ENCODE assay signal across 12 cellular contexts in the genomic region with DNA sequence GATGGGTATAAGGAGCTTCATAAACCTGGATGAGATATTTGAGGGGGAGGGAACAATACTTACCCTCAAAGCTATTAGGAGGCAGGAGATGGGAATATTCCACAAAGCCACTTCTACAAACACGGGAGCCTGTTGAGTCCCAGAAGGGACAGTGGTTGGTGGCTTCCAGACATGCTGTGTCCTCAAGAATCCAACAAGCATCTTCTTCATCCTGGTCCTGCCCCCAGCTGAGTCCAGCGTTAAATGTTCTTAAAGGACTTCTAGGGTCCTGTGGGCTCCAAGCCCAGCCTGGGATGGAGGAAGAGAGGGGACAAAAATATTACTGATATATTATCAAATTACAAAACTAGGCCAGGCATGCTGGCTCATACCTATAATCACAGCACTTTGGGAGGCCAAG. TPM values are rescaled to one million over a fixed set of nuclear protein-coding genes. Genes with fewer than 3 reads are reported as not detected.
A peak's percentile ranks its signal among the peaks of the same experiment; 100 is the strongest.
DNase-seq lines count a peak whose midpoint lies in the region; ATAC-seq, FAIRE-seq and TF ChIP-seq lines count a peak whose summit lies in the region.
"Had no signal": no experiment of that assay in that cellular context is flagged by ENCODE, and none has a peak within 500 bp of the region (broad histone marks: within the 10 kb centered on the region; RNA-seq: fewer than 3 reads in every experiment).

No MANE protein-coding gene starts in this region.

- peak overlapping the region; percentile 92 for H3K27ac Mint-ChIP-seq in activated CD8-positive, alpha-beta T cell treated with anti-CD3 and anti-CD28 coated beads for 36 hours

- H2BK120ac ChIP-seq in mesendoderm (ENCODE audit: low read depth, low read length): no peak overlapping the region

- intact Hi-C loops in activated CD8-positive, alpha-beta T cell treated with anti-CD3 and anti-CD28 coated beads for 36 hours (cut with micrococcal nuclease): loop anchor here (5.0 kb wide), 1 partner anchor 75 kb away; a partner anchor contains a TSS
- intact Hi-C loops in colonic mucosa (cut with DNase I) (no loop called here), adrenal gland (cut with DNase I) (no loop called here), esophagus squamous epithelium (cut with DNase I) (no loop called here)

- peaks cover 35% of the 10 kb centered on the region for H3K4me1 Mint-ChIP-seq in activated CD8-positive, alpha-beta T cell treated with anti-CD3 and anti-CD28 coated beads for 36 hours (ENCODE audit: low read depth)

- peaks cover 13% of the 10 kb centered on the region for H3K79me1 ChIP-seq in mesendoderm (ENCODE audit: low read length)

- H3K36me3 ChIP-seq in BLaER1 treated with 17β-estradiol and CSF1 and Interleukin-3, amounts not matched to agents 10 nM and 100 nM: peaks cover 23 to 44% (median 35%) of the 10 kb centered on the region in 11 experiments
- H3K36me3 ChIP-seq in mesendoderm (ENCODE audit: control insufficient read depth, insufficient read depth, low read length) (peaks cover 1% of the 10 kb centered on the region), colonic mucosa (no peaks in the 10 kb centered on the region), adrenal gland (replicated peaks in 1 of 2) (peaks cover 0 to 7% of the 10 kb centered on the region in 2 donors), esophagus squamous epithelium (peaks cover 0 to 28% (median 5%) of the 10 kb centered on the region in 3 donors)

- no peak overlapping the region for H3K4ac ChIP-seq in mesendoderm (ENCODE audit: low read depth, low read length)

- peak overlapping the region in 8 of 11 experiments; percentile 20 to 94 (median 86); a peak in 9 of 22 replicates for H3K27ac ChIP-seq in BLaER1 treated with 17β-estradiol and CSF1 and Interleukin-3, amounts not matched to agents 10 nM and 100 nM
- H3K27ac ChIP-seq in mesendoderm (ENCODE audit: low read depth, low read length): no peak overlapping the region
- no peak overlapping the region for H3K27ac ChIP-seq in colonic mucosa
- H3K27ac ChIP-seq in adrenal gland: no peak overlapping the region
- H3K27ac ChIP-seq in esophagus squamous epithelium: no peak overlapping the region

- no peak overlapping the region for H4K8ac ChIP-seq in mesendoderm (ENCODE audit: low read depth, low read length)

- H3K9me3 Mint-ChIP-seq in activated CD8-positive, alpha-beta T cell treated with anti-CD3 and anti-CD28 coated beads for 36 hours: no peaks in the 10 kb centered on the region

- no peak overlapping the region for H3K56ac ChIP-seq in mesendoderm (ENCODE audit: low read length)

- H3K4me1 ChIP-seq in BLaER1 treated with 17β-estradiol and CSF1 and Interleukin-3, amounts not matched to agents 10 nM and 100 nM: peaks cover 50 to 70% (median 68%) of the 10 kb centered on the region in 10 experiments
- no peaks in the 10 kb centered on the region for H3K4me1 ChIP-seq in mesendoderm (ENCODE audit: control insufficient read depth, low read depth, low read length)
- H3K4me1 ChIP-seq in colonic mucosa: peaks cover 23% of the 10 kb centered on the region
- peaks cover 24 to 53% of the 10 kb centered on the region in 2 donors for H3K4me1 ChIP-seq in adrenal gland (replicated peaks in 1 of 2)
- H3K4me1 ChIP-seq in esophagus squamous epithelium: peaks cover 23 to 72% (median 41%) of the 10 kb centered on the region in 3 donors

- H3K79me2 ChIP-seq in mesendoderm (ENCODE audit: control insufficient read depth, insufficient read depth, low read length): peaks cover 33% of the 10 kb centered on the region

- peaks cover 0 to 57% (median 27%) of the 10 kb centered on the region in 11 experiments; a peak in 19 of 22 replicates for H4K20me1 ChIP-seq in BLaER1 treated with 17β-estradiol and CSF1 and Interleukin-3, amounts not matched to agents 10 nM and 100 nM

- H3K4me2 ChIP-seq in BLaER1 treated with 17β-estradiol and CSF1 and Interleukin-3, amounts not matched to agents 10 nM and 100 nM: peak overlapping the region; percentile 96 to 100 (median 98)
- no peak overlapping the region for H3K4me2 ChIP-seq in mesendoderm (ENCODE audit: low read length)

- no peak overlapping the region for H2BK5ac ChIP-seq in mesendoderm (ENCODE audit: low read length)

- CTCF ChIA-PET in activated CD8-positive, alpha-beta T cell treated with anti-CD3 and anti-CD28 coated beads for 36 hours (lab: Charles Lee): interaction anchor here (0.9 to 3.0 kb wide), 4 partner anchors 13 to 75 kb away, joined by 3 to 11 read pairs (median 6); no protein-coding TSS in a partner anchor

- no peaks in the 10 kb centered on the region for H3K27me3 ChIP-seq in BLaER1 treated with 17β-estradiol and CSF1 and Interleukin-3, amounts not matched to agents 10 nM and 100 nM
- H3K27me3 ChIP-seq in mesendoderm (ENCODE audit: insufficient read depth, low read length, poor library complexity) (no peaks in the 10 kb centered on the region), colonic mucosa (no peaks in the 10 kb centered on the region), adrenal gland (no peaks in the 10 kb centered on the region), esophagus squamous epithelium (no peaks in the 10 kb centered on the region)

- H3K4me3 Mint-ChIP-seq in activated CD8-positive, alpha-beta T cell treated with anti-CD3 and anti-CD28 coated beads for 36 hours: peak overlapping the region; percentile 98

- no peak for DNase-seq in HFF-Myc (ENCODE audit: extremely low read depth, low read depth)
- no peak for DNase-seq in activated CD8-positive, alpha-beta T cell treated with anti-CD3 and anti-CD28 coated beads for 36 hours
- no peak for DNase-seq in mesendoderm
- DNase-seq in colonic mucosa: no peak
- no peak for DNase-seq in adrenal gland
- DNase-seq in urothelium cell line (ENCODE audit: low spot score): no peak
- DNase-seq in esophagus squamous epithelium (lab: John Stamatoyannopoulos, UW): no peak
- DNase-seq: DMS 273 treated with DMSO at 0.1 percent for 48 hours; OCI-M1; stimulated activated CD8-positive, alpha-beta memory T cell treated with anti-CD3 and anti-CD28 coated beads, Interleukin-4, amount 100 ng/mL, for 48 hours had no signal

- no peak overlapping the region for H3K18ac ChIP-seq in mesendoderm (ENCODE audit: low read length)

- no peak overlapping the region for H4K5ac ChIP-seq in mesendoderm (ENCODE audit: low read length)

- peaks cover 70% of the 10 kb centered on the region for H3K36me3 Mint-ChIP-seq in activated CD8-positive, alpha-beta T cell treated with anti-CD3 and anti-CD28 coated beads for 36 hours (ENCODE audit: low read depth)

- no peak for TF ChIP-seq CTCF in HFF-Myc (IDR thresholded peaks at IDR 0.05; ENCODE audit: low read depth, low read length, missing control alignments)
- TF ChIP-seq CTCF in activated CD8-positive, alpha-beta T cell treated with anti-CD3 and anti-CD28 coated beads for 36 hours (IDR thresholded peaks at IDR 0.05): no peak
- TF ChIP-seq CTCF in colonic mucosa (IDR thresholded peaks at IDR 0.05): no peak
- TF ChIP-seq CTCF in adrenal gland (IDR thresholded peaks at IDR 0.05): no peak
- no peak for TF ChIP-seq CTCF in esophagus squamous epithelium (IDR thresholded peaks at IDR 0.05)

- H2BK15ac ChIP-seq in mesendoderm (replicated peaks; ENCODE audit: low read depth): no peak overlapping the region

- ATAC-seq in activated CD8-positive, alpha-beta T cell treated with anti-CD3 and anti-CD28 coated beads for 36 hours: no peak

- no peaks in the 10 kb centered on the region for H3K27me3 Mint-ChIP-seq in activated CD8-positive, alpha-beta T cell treated with anti-CD3 and anti-CD28 coated beads for 36 hours

- FAIRE-seq in urothelium cell line (lab: Jason Lieb, UNC): no peak
- FAIRE-seq: bronchial epithelial cell had no signal

- H3K23ac ChIP-seq in mesendoderm (ENCODE audit: low read length): no peak overlapping the region

- POLR2A ChIA-PET in activated CD8-positive, alpha-beta T cell treated with anti-CD3 and anti-CD28 coated beads for 36 hours (lab: Charles Lee): interaction anchor here (1.0 to 21.7 kb wide), 13 partner anchors 8 to 186 kb away, joined by 3 to 263 read pairs (median 9); a partner anchor contains a TSS

- H3K9ac ChIP-seq in BLaER1 treated with 17β-estradiol and CSF1 and Interleukin-3, amounts not matched to agents 10 nM and 100 nM: peak overlapping the region; percentile 36 to 98 (median 90); a peak in 20 of 22 replicates
- peak overlapping the region; percentile 96 for H3K9ac ChIP-seq in mesendoderm (ENCODE audit: low read length)
- H3K9ac ChIP-seq in colonic mucosa (ENCODE audit: low read depth in 2 of 2, low read length in 2 of 2): no peak overlapping the region

- H3K9me3 ChIP-seq in BLaER1 treated with 17β-estradiol and CSF1 and Interleukin-3, amounts not matched to agents 10 nM and 100 nM (replicated peaks in 1 of 11): no peaks in the 10 kb centered on the region
- H3K9me3 ChIP-seq in colonic mucosa: no peaks in the 10 kb centered on the region
- no peaks in the 10 kb centered on the region for H3K9me3 ChIP-seq in adrenal gland (replicated peaks in 1 of 3)
- no peaks in the 10 kb centered on the region for H3K9me3 ChIP-seq in esophagus squamous epithelium

- no peak overlapping the region for H2AK5ac ChIP-seq in mesendoderm (ENCODE audit: low read length)

- TF ChIP-seq POLR2A in adrenal gland (IDR thresholded peaks at IDR 0.05) (no peak), esophagus squamous epithelium (IDR thresholded peaks at IDR 0.05) (no peak)

- no CpG with 5 or more reads among the region's 2 CpGs for WGBS in mesendoderm (ENCODE audit: extremely low coverage, insufficient coverage, low lambda C conversion rate)
- WGBS in adrenal gland, 4 donors: 76 to 92% (median 84%) methylated on average over 2 of the region's 2 CpGs
- 70 to 83% methylated on average over 1 to 2 of the region's 2 CpGs for WGBS in esophagus squamous epithelium, 2 donors

- H3K4me3 ChIP-seq in BLaER1 treated with 17β-estradiol and CSF1 and Interleukin-3, amounts not matched to agents 10 nM and 100 nM: peak overlapping the region; percentile 68 to 94 (median 83); a peak in 17 of 20 replicates
- H3K4me3 ChIP-seq in HFF-Myc (replicated peaks; ENCODE audit: low read depth, low read length): peak overlapping the region; percentile 98
- H3K4me3 ChIP-seq in mesendoderm (ENCODE audit: low read length): no peak overlapping the region
- no peak overlapping the region for H3K4me3 ChIP-seq in colonic mucosa
- H3K4me3 ChIP-seq in adrenal gland: no peak overlapping the region
- no peak overlapping the region for H3K4me3 ChIP-seq in esophagus squamous epithelium

RNA-seq across cellular contexts. Expression of a gene that starts 2.3 kb away (rescaled TPM):
- total RNA-seq in activated CD8-positive, alpha-beta T cell treated with anti-CD3 and anti-CD28 coated beads for 36 hours: 10 to 100 TPM; 37.1 to 43.6 TPM
- 27.5 TPM for polyA plus RNA-seq in mesendoderm (2013, experiment 1 of 2)
- 24.4 TPM for polyA plus RNA-seq in mesendoderm (2013, experiment 2 of 2)
- 10 to 100 TPM in 1 of 2 donors, 1 to 10 TPM in 1; 9.4 to 27.0 TPM for total RNA-seq in colonic mucosa
- total RNA-seq in adrenal gland: 10 to 100 TPM in 2 of 8 donors, 1 to 10 TPM in 5, not detected in 1; 2.8 to 15.0 (median 7.9) TPM
- polyA plus RNA-seq in adrenal gland: 10 to 100 TPM in 2 of 3 donors, 1 to 10 TPM in 1; 1.9 to 37.2 (median 20.6) TPM
- 10 to 100 TPM in 2 of 4 donors, 1 to 10 TPM in 2; 1.1 to 10.5 (median 7.0) TPM for total RNA-seq in esophagus squamous epithelium

RNA-seq across cellular contexts. Expression of a gene that starts 2.5 kb away (rescaled TPM):
- 100 to 1,000 TPM; 108 TPM for total RNA-seq in activated CD8-positive, alpha-beta T cell treated with anti-CD3 and anti-CD28 coated beads for 36 hours
- 295 TPM for polyA plus RNA-seq in mesendoderm (2013, experiment 1 of 2)
- 295 TPM for polyA plus RNA-seq in mesendoderm (2013, experiment 2 of 2)
- total RNA-seq in colonic mucosa (100 to 1,000 TPM in 1 of 2 donors, 10 to 100 TPM in 1; 57.9 to 105 TPM), adrenal gland (10 to 100 TPM; 42.8 to 70.7 (median 49.7) TPM), esophagus squamous epithelium (10 to 100 TPM; 36.0 to 53.4 (median 43.6) TPM)
- polyA plus RNA-seq in adrenal gland: 100 to 1,000 TPM in 2 of 3 donors, 10 to 100 TPM in 1; 95.8 to 142 (median 104) TPM

RNA-seq across cellular contexts. Expression of a gene that starts 4.0 kb away (rescaled TPM):
- total RNA-seq in activated CD8-positive, alpha-beta T cell treated with anti-CD3 and anti-CD28 coated beads for 36 hours: 1 to 10 TPM; 4.7 TPM
- 22.0 TPM for polyA plus RNA-seq in mesendoderm (2013, experiment 1 of 2)
- 21.6 TPM for polyA plus RNA-seq in mesendoderm (2013, experiment 2 of 2)
- total RNA-seq in colonic mucosa: 10 to 100 TPM; 13.9 to 23.2 TPM
- 10 to 100 TPM; 10.2 to 21.3 (median 14.3) TPM for total RNA-seq in adrenal gland
- 10 to 100 TPM in 2 of 3 donors, 1 to 10 TPM in 1; 2.2 to 25.7 (median 25.7) TPM for polyA plus RNA-seq in adrenal gland
- 10 to 100 TPM; 10.5 to 17.2 (median 12.2) TPM for total RNA-seq in esophagus squamous epithelium

RNA-seq across cellular contexts. Expression of a gene that starts 4.6 kb away (rescaled TPM):
- 10 to 100 TPM; 12.0 to 12.9 TPM for total RNA-seq in activated CD8-positive, alpha-beta T cell treated with anti-CD3 and anti-CD28 coated beads for 36 hours
- polyA plus RNA-seq in mesendoderm (2013, experiment 1 of 2): 2.7 TPM
- 2.5 TPM for polyA plus RNA-seq in mesendoderm (2013, experiment 2 of 2)
- 10 to 100 TPM in 1 of 2 donors, 1 to 10 TPM in 1; 7.1 to 12.3 TPM for total RNA-seq in colonic mucosa
- 10 to 100 TPM in 2 of 8 donors, 1 to 10 TPM in 6; 1.1 to 22.0 (median 8.3) TPM for total RNA-seq in adrenal gland
- 10 to 100 TPM; 16.5 to 30.4 (median 17.5) TPM for polyA plus RNA-seq in adrenal gland
- 1 to 10 TPM; 1.8 to 3.6 (median 2.5) TPM for total RNA-seq in esophagus squamous epithelium

RNA-seq across cellular contexts. Expression of a gene that starts 11.4 kb away (rescaled TPM):
- 100 to 1,000 TPM; 104 to 120 TPM for total RNA-seq in activated CD8-positive, alpha-beta T cell treated with anti-CD3 and anti-CD28 coated beads for 36 hours
- 98.6 TPM for polyA plus RNA-seq in mesendoderm (2013, experiment 1 of 2)
- polyA plus RNA-seq in mesendoderm (2013, experiment 2 of 2): 99.8 TPM
- total RNA-seq in colonic mucosa: 10 to 100 TPM; 74.8 to 87.8 TPM
- 100 to 1,000 TPM in 6 of 8 donors, 10 to 100 TPM in 2; 81.3 to 308 (median 153) TPM for total RNA-seq in adrenal gland
- polyA plus RNA-seq in adrenal gland: 100 to 1,000 TPM; 114 to 225 (median 177) TPM
- total RNA-seq in esophagus squamous epithelium: 100 to 1,000 TPM in 1 of 4 donors, 10 to 100 TPM in 3; 67.3 to 148 (median 86.1) TPM

Comparison
In these comparisons a context has a peak if more than half of its experiments do, and no peak if none do; other contexts are left out.
1. H3K27ac ChIP-seq: peak in BLaER1 treated with 17β-estradiol and CSF1 and Interleukin-3, amounts not matched to agents 10 nM and 100 nM (8 of 11); none in mesendoderm (single experiment), colonic mucosa (single experiment), adrenal gland (0 of 5) and esophagus squamous epithelium (0 of 4).
2. H3K4me3 ChIP-seq: peak in BLaER1 treated with 17β-estradiol and CSF1 and Interleukin-3, amounts not matched to agents 10 nM and 100 nM (10 of 10) and HFF-Myc (single experiment); none in mesendoderm (single experiment), colonic mucosa (single experiment), adrenal gland (0 of 4) and esophagus squamous epithelium (0 of 4).
3. H3K9ac ChIP-seq: peak in BLaER1 treated with 17β-estradiol and CSF1 and Interleukin-3, amounts not matched to agents 10 nM and 100 nM (11 of 11) and mesendoderm (single experiment); none in colonic mucosa (0 of 2).